8 cellular contexts compared by ENCODE assay signal in the genomic region with DNA sequence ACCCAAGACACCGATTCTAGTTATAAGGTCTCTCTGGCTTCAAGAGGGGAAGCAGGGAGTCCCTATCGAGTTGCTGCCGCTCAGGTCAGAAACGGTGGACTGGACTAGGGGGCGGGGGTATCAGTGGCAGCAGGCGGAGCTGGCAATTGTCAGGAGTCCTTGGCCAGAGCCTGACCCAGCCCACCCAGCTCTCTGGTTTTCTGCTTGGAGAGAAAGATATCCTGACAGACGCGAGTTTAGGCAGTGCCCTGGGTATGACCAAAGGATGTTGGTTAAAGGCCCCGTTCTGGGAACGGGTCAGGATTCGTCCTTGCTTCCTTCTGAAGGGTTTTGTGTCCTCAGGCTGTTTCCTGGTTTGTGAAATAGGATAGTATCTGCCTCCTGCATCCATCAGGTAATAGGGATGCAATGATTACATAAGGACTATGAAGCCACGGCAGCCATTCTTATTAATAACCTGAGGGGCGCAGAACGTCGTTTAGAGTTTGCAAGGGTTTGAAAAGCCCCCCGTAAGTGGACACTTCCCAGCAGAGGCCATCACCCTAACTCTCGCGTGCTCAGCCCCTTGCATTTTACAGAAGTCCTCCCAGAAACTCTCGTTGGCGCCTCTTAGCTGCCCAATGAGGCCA. TPM values are rescaled to one million over a fixed set of nuclear protein-coding genes. Genes with fewer than 3 reads are reported as not detected.
A peak's percentile ranks its signal among the peaks of the same experiment; 100 is the strongest.
DNase-seq lines count a peak whose midpoint lies in the region; ATAC-seq, FAIRE-seq and TF ChIP-seq lines count a peak whose summit lies in the region.

No MANE protein-coding gene starts in this region.

- H3K36me3 ChIP-seq in OCI-LY7 (ENCODE audit: insufficient read depth, low read length), result peaks cover 13% of the 10 kb centered on the region
- H3K36me3 ChIP-seq in keratinocyte (ENCODE audit: control insufficient read depth in 2 of 2, extremely low read depth in 1 of 2, insufficient read depth in 2 of 2, low read length in 2 of 2), result peaks cover 0 to 2% of the 10 kb centered on the region in 2 experiments

- H2AFZ ChIP-seq in OCI-LY7 (ENCODE audit: low read length), result peak overlapping the region; percentile 5; the same call in 1 of the 2 replicates
- H2AFZ ChIP-seq in keratinocyte (ENCODE audit: control insufficient read depth, low read length), result peak overlapping the region; percentile 95

- BruUV-seq in OCI-LY7 (replicated peaks; lab: Mats Ljungman, UMichigan), result TSS peak; percentile 88

- intact Hi-C loops in activated CD4-positive, alpha-beta T cell treated with anti-CD3 and anti-CD28 coated beads for 36 hours (cut with DNase I, micrococcal nuclease), result loop anchor here (1.0 to 5.0 kb wide), 15 partner anchors 91 to 784 kb away; a partner anchor contains a TSS
- intact Hi-C loops in OCI-LY7 (cut with micrococcal nuclease; ENCODE audit: unreplicated experiment), result loop anchor here (5.0 kb wide), 4 partner anchors 39 to 724 kb away; no protein-coding TSS in a partner anchor

- peaks cover 40% of the 10 kb centered on the region for H3K4me1 Mint-ChIP-seq in activated CD4-positive, alpha-beta T cell treated with anti-CD3 and anti-CD28 coated beads for 36 hours
- H3K4me1 Mint-ChIP-seq in brain, result peaks cover 56% of the 10 kb centered on the region
- peaks cover 46% of the 10 kb centered on the region for H3K4me1 Mint-ChIP-seq in stimulated activated effector memory CD8-positive, alpha-beta T cell treated with anti-CD3 and anti-CD28 coated beads, Interleukin-12 subunit alpha, Interleukin-12 subunit beta, amount 100 ng/mL, for 72 hours

- H3K27ac ChIP-seq in OCI-LY7 (ENCODE audit: low read depth, low read length, poor library complexity, severe bottlenecking) (peak overlapping the region; percentile 77), keratinocyte (ENCODE audit: control insufficient read depth, insufficient read depth, low read length) (peak overlapping the region; percentile 97)

- H4K20me1 ChIP-seq in OCI-LY7 (ENCODE audit: insufficient read depth, low read length) (no peaks in the 10 kb centered on the region), keratinocyte (ENCODE audit: control insufficient read depth, extremely low read depth, insufficient read depth, low read length) (no peaks in the 10 kb centered on the region)

- no peak for ATAC-seq in activated CD4-positive, alpha-beta T cell treated with anti-CD3 and anti-CD28 coated beads for 36 hours
- peak; percentile 1 for ATAC-seq in HG03095 (IDR thresholded peaks at IDR 0.05; ENCODE audit: unreplicated experiment)
- ATAC-seq in stimulated activated effector memory CD8-positive, alpha-beta T cell treated with anti-CD3 and anti-CD28 coated beads, Interleukin-12 subunit alpha, Interleukin-12 subunit beta, amount 100 ng/mL, for 72 hours, result no peak

- peak; percentile 41 for FAIRE-seq in keratinocyte (lab: Jason Lieb, UNC)

- CTCF ChIA-PET in activated CD4-positive, alpha-beta T cell treated with anti-CD3 and anti-CD28 coated beads for 36 hours (lab: Charles Lee), result interaction anchor here (1.1 to 1.2 kb wide), 3 partner anchors 63 to 218 kb away, joined by 3 to 5 read pairs (median 3); no protein-coding TSS in a partner anchor
- CTCF ChIA-PET in OCI-LY7 (lab: Charles Lee; ENCODE audit: unreplicated experiment), result no interaction called here

- H3K4me3 ChIP-seq in OCI-LY7 (ENCODE audit: low read depth, low read length, poor library complexity, severe bottlenecking) (peak overlapping the region; percentile 85), keratinocyte (ENCODE audit: control insufficient read depth in 2 of 3, extremely low read depth in 1 of 3, insufficient read depth in 2 of 3, low read depth in 1 of 3, low read length in 3 of 3) (peak overlapping the region; percentile 60 to 70 (median 70))

- peak overlapping the region; percentile 93 for H3K9ac ChIP-seq in keratinocyte (ENCODE audit: control insufficient read depth, extremely low read depth, insufficient read depth, low read length)

- dilution Hi-C loops in keratinocyte (cut with MboI; ENCODE audit: extremely low pct_ligation_motif_present, low sequenced_read_pairs), result no loop called here

- peaks cover 11% of the 10 kb centered on the region for H3K36me3 Mint-ChIP-seq in activated CD4-positive, alpha-beta T cell treated with anti-CD3 and anti-CD28 coated beads for 36 hours (ENCODE audit: low read depth)
- peaks cover 3% of the 10 kb centered on the region for H3K36me3 Mint-ChIP-seq in brain
- H3K36me3 Mint-ChIP-seq in stimulated activated effector memory CD8-positive, alpha-beta T cell treated with anti-CD3 and anti-CD28 coated beads, Interleukin-12 subunit alpha, Interleukin-12 subunit beta, amount 100 ng/mL, for 72 hours, result peaks cover 35% of the 10 kb centered on the region

- no peaks in the 10 kb centered on the region for H3K9me1 ChIP-seq in keratinocyte (ENCODE audit: control insufficient read depth, extremely low read depth, insufficient read depth, low read length)

- H3K4me1 ChIP-seq in OCI-LY7 (ENCODE audit: insufficient read depth, low read length, poor library complexity, severe bottlenecking) (peaks cover 46% of the 10 kb centered on the region), keratinocyte (ENCODE audit: control insufficient read depth, extremely low read depth, insufficient read depth, low read length) (peaks cover 35% of the 10 kb centered on the region)

- peak overlapping the region; percentile 98 for H3K27ac Mint-ChIP-seq in activated CD4-positive, alpha-beta T cell treated with anti-CD3 and anti-CD28 coated beads for 36 hours
- peak overlapping the region; percentile 99 to 100 (median 100) for H3K27ac Mint-ChIP-seq in brain
- peak overlapping the region; percentile 96 for H3K27ac Mint-ChIP-seq in stimulated activated effector memory CD8-positive, alpha-beta T cell treated with anti-CD3 and anti-CD28 coated beads, Interleukin-12 subunit alpha, Interleukin-12 subunit beta, amount 100 ng/mL, for 72 hours

- no peaks in the 10 kb centered on the region for H3K27me3 Mint-ChIP-seq in activated CD4-positive, alpha-beta T cell treated with anti-CD3 and anti-CD28 coated beads for 36 hours
- H3K27me3 Mint-ChIP-seq in brain, result peaks cover 3% of the 10 kb centered on the region

- no peak for TF ChIP-seq CTCF in OCI-LY7 (conservative IDR thresholded peaks at IDR 0.05; ENCODE audit: low read length)
- TF ChIP-seq CTCF in brain (conservative IDR thresholded peaks at IDR 0.05), result no peak
- no peak for TF ChIP-seq CTCF in keratinocyte (optimal IDR thresholded peaks at IDR 0.05 in 1 of 3, IDR thresholded peaks at IDR 0.05 in 1 of 3, conservative IDR thresholded peaks at IDR 0.05 in 1 of 3; ENCODE audit: extremely low read depth in 1 of 3, insufficient read depth in 2 of 3, low read length in 3 of 3)

- H3K9me3 ChIP-seq in OCI-LY7 (ENCODE audit: low read length), result no peaks in the 10 kb centered on the region
- H3K9me3 ChIP-seq in keratinocyte (ENCODE audit: control insufficient read depth, low read depth, low read length), result no peaks in the 10 kb centered on the region

- H3K4me2 ChIP-seq in OCI-LY7 (ENCODE audit: low read length), result peak overlapping the region; percentile 85
- H3K4me2 ChIP-seq in keratinocyte (ENCODE audit: control insufficient read depth, extremely low read depth, insufficient read depth, low read depth, low read length), result peak overlapping the region; percentile 96

- DNase-seq in activated CD4-positive, alpha-beta T cell treated with anti-CD3 and anti-CD28 coated beads for 36 hours, result peak; percentile 19
- DNase-seq in activated CD4-positive, alpha-beta T cell treated with anti-CD3 and anti-CD28 coated beads, Interleukin-2, amount 50 U/mL, for 4 hours, result no peak
- DNase-seq in OCI-LY7 (ENCODE audit: low spot score) (peak; percentile 67), keratinocyte (ENCODE audit: low read depth, low spot score) (no peak), NCI-H345 treated with DMSO at 0.1 percent for 48 hours (lab: John Stamatoyannopoulos, UW; ENCODE audit: unreplicated experiment) (no peak)
- DNase-seq in stimulated activated effector memory CD8-positive, alpha-beta T cell treated with anti-CD3 and anti-CD28 coated beads, Interleukin-12 subunit alpha, Interleukin-12 subunit beta, amount 100 ng/mL, for 72 hours (ENCODE audit: low spot score in 2 of 2), result no peak

- H3K79me2 ChIP-seq in OCI-LY7 (ENCODE audit: insufficient read depth, low read depth, low read length) (peaks cover 38% of the 10 kb centered on the region), keratinocyte (ENCODE audit: control insufficient read depth, insufficient read depth, low read length) (peaks cover 30% of the 10 kb centered on the region)

- no peaks in the 10 kb centered on the region for H3K9me3 Mint-ChIP-seq in activated CD4-positive, alpha-beta T cell treated with anti-CD3 and anti-CD28 coated beads for 36 hours (ENCODE audit: low read depth)
- peaks cover 0 to 4% (median 0%) of the 10 kb centered on the region in 5 experiments for H3K9me3 Mint-ChIP-seq in brain
- H3K9me3 Mint-ChIP-seq in stimulated activated effector memory CD8-positive, alpha-beta T cell treated with anti-CD3 and anti-CD28 coated beads, Interleukin-12 subunit alpha, Interleukin-12 subunit beta, amount 100 ng/mL, for 72 hours, result no peaks in the 10 kb centered on the region

- POLR2A ChIA-PET in activated CD4-positive, alpha-beta T cell treated with anti-CD3 and anti-CD28 coated beads for 36 hours (lab: Charles Lee), result interaction anchor here (1.0 to 1.1 kb wide), 3 partner anchors 91 to 460 kb away, joined by 5 to 9 read pairs (median 6); a partner anchor contains a TSS
- POLR2A ChIA-PET in OCI-LY7 (lab: Charles Lee), result interaction anchor here (0.5 to 1.3 kb wide), 7 partner anchors 9 to 91 kb away, joined by 3 to 4 read pairs (median 3); a partner anchor contains a TSS

- H3K27me3 ChIP-seq in keratinocyte (ENCODE audit: control insufficient read depth, extremely low read depth, insufficient read depth, low read length), result no peaks in the 10 kb centered on the region

- peak overlapping the region; percentile 96 for H3K4me3 Mint-ChIP-seq in activated CD4-positive, alpha-beta T cell treated with anti-CD3 and anti-CD28 coated beads for 36 hours
- peak overlapping the region; percentile 87 to 97 (median 93) for H3K4me3 Mint-ChIP-seq in brain
- peak overlapping the region; percentile 89 for H3K4me3 Mint-ChIP-seq in stimulated activated effector memory CD8-positive, alpha-beta T cell treated with anti-CD3 and anti-CD28 coated beads, Interleukin-12 subunit alpha, Interleukin-12 subunit beta, amount 100 ng/mL, for 72 hours

- H3K9me2 ChIP-seq in OCI-LY7 (ENCODE audit: insufficient read depth, low read length), result no peaks in the 10 kb centered on the region

RNA-seq across cellular contexts. Expression of a gene that starts 0.7 kb away (rescaled TPM):
- total RNA-seq in activated CD4-positive, alpha-beta T cell treated with anti-CD3 and anti-CD28 coated beads for 36 hours, result 10 to 100 TPM; 35.3 to 47.1 TPM
- total RNA-seq in OCI-LY7 (2014; rRNA removed; shearing (Covaris generic)), result 31.7 and 43.0 TPM in 2 replicates
- 70.4 and 77.1 TPM in 2 replicates for total RNA-seq in OCI-LY7 (2022)
- 10.7 TPM for polyA plus RNA-seq in brain (ENCODE audit: insufficient read depth, low read depth, low replicate concordance)
- 6.5 to 9.7 TPM (median 7.6 TPM) in 3 replicates for polyA plus RNA-seq in keratinocyte
- polyA plus RNA-seq in keratinocyte (2011; ENCODE audit: low read depth), result 9.0 TPM
- polyA plus RNA-seq in keratinocyte (2011; cell fraction: cytosol; rRNA removed), result 3.4 and 3.6 TPM in 2 replicates
- polyA plus RNA-seq in keratinocyte (2011; cell fraction: nucleus; rRNA removed), result 12.9 and 17.3 TPM in 2 replicates
- polyA plus RNA-seq in keratinocyte (2012; ENCODE audit: low replicate concordance), result 5.2 and 6.3 TPM in 2 replicates
- polyA minus RNA-seq in keratinocyte, result 17.3 to 33.6 TPM (median 18.3 TPM) in 3 replicates
- 7.7 TPM for polyA minus RNA-seq in keratinocyte (2011; cell fraction: cytosol; rRNA and poly(A)+ RNA removed)
- 13.1 and 27.9 TPM in 2 replicates for polyA minus RNA-seq in keratinocyte (2011; cell fraction: nucleus; rRNA and poly(A)+ RNA removed)

RNA-seq across cellular contexts. Expression of a gene that starts 3.2 kb away (rescaled TPM):
- 10 to 100 TPM; 48.2 to 52.2 TPM for total RNA-seq in activated CD4-positive, alpha-beta T cell treated with anti-CD3 and anti-CD28 coated beads for 36 hours
- total RNA-seq in OCI-LY7 (2014; rRNA removed; shearing (Covaris generic)), result 15.9 and 21.9 TPM in 2 replicates
- total RNA-seq in OCI-LY7 (2022), result 51.1 and 52.8 TPM in 2 replicates
- polyA plus RNA-seq in brain (ENCODE audit: insufficient read depth, low read depth, low replicate concordance) (9.3 TPM), keratinocyte (12.3 to 14.0 TPM (median 13.6 TPM) in 3 replicates)
- polyA plus RNA-seq in keratinocyte (2011; ENCODE audit: low read depth), result 19.1 TPM
- 6.4 and 9.5 TPM in 2 replicates for polyA plus RNA-seq in keratinocyte (2011; cell fraction: cytosol; rRNA removed)
- 27.1 and 30.0 TPM in 2 replicates for polyA plus RNA-seq in keratinocyte (2011; cell fraction: nucleus; rRNA removed)
- polyA plus RNA-seq in keratinocyte (2012; ENCODE audit: low replicate concordance), result 11.1 and 13.5 TPM in 2 replicates
- 46.6 to 61.2 TPM (median 49.5 TPM) in 3 replicates for polyA minus RNA-seq in keratinocyte
- polyA minus RNA-seq in keratinocyte (2011; cell fraction: cytosol; rRNA and poly(A)+ RNA removed), result 20.3 TPM
- polyA minus RNA-seq in keratinocyte (2011; cell fraction: nucleus; rRNA and poly(A)+ RNA removed), result 49.2 and 74.6 TPM in 2 replicates

Comparison
In these comparisons a context has a peak if more than half of its experiments do, and no peak if none do; other contexts are left out.
1. DNase-seq: peak in activated CD4-positive, alpha-beta T cell treated with anti-CD3 and anti-CD28 coated beads for 36 hours (single experiment) and OCI-LY7 (single experiment); none in activated CD4-positive, alpha-beta T cell treated with anti-CD3 and anti-CD28 coated beads, Interleukin-2, amount 50 U/mL, for 4 hours (0 of 2), keratinocyte (single experiment), stimulated activated effector memory CD8-positive, alpha-beta T cell treated with anti-CD3 and anti-CD28 coated beads, Interleukin-12 subunit alpha, Interleukin-12 subunit beta, amount 100 ng/mL, for 72 hours (0 of 2) and NCI-H345 treated with DMSO at 0.1 percent for 48 hours (single experiment).
2. Peak in every context shown above with its lines, with median percentiles within 50 percentile points of each other: H3K27ac Mint-ChIP-seq and H3K4me3 Mint-ChIP-seq.